22 cellular contexts compared by ENCODE assay signal in the genomic region with DNA sequence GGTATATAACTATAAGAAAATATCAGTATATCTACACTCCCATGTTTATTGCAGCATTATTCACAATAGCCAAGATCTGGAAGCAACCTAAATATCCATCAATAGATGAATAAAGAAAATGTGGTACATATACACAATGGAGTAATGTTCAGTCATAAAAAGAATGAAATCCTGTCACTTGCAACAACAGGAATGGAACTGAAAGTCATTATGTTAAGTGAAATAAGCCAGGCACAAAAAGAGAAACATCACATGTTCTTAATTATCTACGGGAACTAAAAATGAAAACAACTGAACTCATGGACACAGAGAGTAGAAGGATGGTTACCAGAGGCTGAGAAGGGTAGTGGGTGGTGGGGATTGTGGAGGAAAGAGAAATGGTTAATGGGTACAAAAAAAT.
A peak's percentile ranks its signal among the peaks of the same experiment; 100 is the strongest.
DNase-seq lines count a peak whose midpoint lies in the region; ATAC-seq and TF ChIP-seq lines count a peak whose summit lies in the region.
"Had no signal": no experiment of that assay in that cellular context is flagged by ENCODE, and none has a peak within 500 bp of the region (broad histone marks: within the 10 kb centered on the region; RNA-seq: fewer than 3 reads in every experiment).

No MANE protein-coding gene starts in this region.

- H3K4me3 Mint-ChIP-seq in progenitor cell of endocrine pancreas (ENCODE audit: low read depth) (no peak overlapping the region), mesothelial cell of epicardium (no peak overlapping the region)
- H3K4me3 Mint-ChIP-seq: CD14-positive monocyte; CD4-positive, alpha-beta memory T cell; HFFc6; IgD-negative memory B cell had no signal

- 5 to 13% methylated on average over 1 of the region's 1 CpG for WGBS in GM23248 (ENCODE audit: low coverage in 1 of 2, low lambda C conversion rate in 2 of 2, missing lambda C conversion rate in 2 of 2), 2 experiments

- TF ChIP-seq CTCF in AG10803 (conservative IDR thresholded peaks at IDR 0.05; ENCODE audit: low read length): no peak
- TF ChIP-seq CTCF in fibroblast of mammary gland (conservative IDR thresholded peaks at IDR 0.05; ENCODE audit: control insufficient read depth, insufficient read depth, low read depth, low read length): no peak
- no peak for TF ChIP-seq CTCF in progenitor cell of endocrine pancreas (IDR thresholded peaks at IDR 0.05; ENCODE audit: unreplicated experiment)
- TF ChIP-seq CTCF in mesothelial cell of epicardium (IDR thresholded peaks at IDR 0.05; ENCODE audit: unreplicated experiment): no peak

- no peak for ATAC-seq in GM18517 (IDR thresholded peaks at IDR 0.05; ENCODE audit: unreplicated experiment)
- ATAC-seq: A549, HCT116, HepG2 had no signal

- H3K9me3 Mint-ChIP-seq in progenitor cell of endocrine pancreas (ENCODE audit: low read depth) (peaks cover 15% of the 10 kb centered on the region), mesothelial cell of epicardium (peaks cover 30% of the 10 kb centered on the region)
- H3K9me3 Mint-ChIP-seq: HFFc6, IgD-negative memory B cell had no signal

- H3K79me2 ChIP-seq in GM23248 (ENCODE audit: insufficient read depth): no peaks in the 10 kb centered on the region

- H3K27ac Mint-ChIP-seq in progenitor cell of endocrine pancreas (peak overlapping the region; percentile 70), mesothelial cell of epicardium (no peak overlapping the region)
- H3K27ac Mint-ChIP-seq: CD14-positive monocyte; CD4-positive, alpha-beta memory T cell; HFFc6; IgD-negative memory B cell had no signal

- no peaks in the 10 kb centered on the region for H4K20me1 ChIP-seq in GM23248 (ENCODE audit: insufficient read depth)
- H4K20me1 ChIP-seq: BLaER1 had no signal

- H3K4me2 ChIP-seq in GM23248 (ENCODE audit: unreplicated experiment): no peak overlapping the region
- H3K4me2 ChIP-seq: A549, BLaER1 had no signal

- H3K27me3 Mint-ChIP-seq in progenitor cell of endocrine pancreas: no peaks in the 10 kb centered on the region
- H3K27me3 Mint-ChIP-seq in mesothelial cell of epicardium (ENCODE audit: low read depth): peaks cover 4% of the 10 kb centered on the region
- H3K27me3 Mint-ChIP-seq: IgD-negative memory B cell had no signal

- no peak overlapping the region for H3K27ac ChIP-seq in GM23248
- H3K27ac ChIP-seq: 22Rv1, A549, BLaER1 had no signal

- H3K9me2 ChIP-seq in GM23248 (ENCODE audit: insufficient read depth): no peaks in the 10 kb centered on the region

- H2AFZ ChIP-seq in GM23248: no peak overlapping the region; the same call in 1 of the 2 replicates

- H3K27me3 ChIP-seq in adipocyte (replicated peaks; ENCODE audit: control insufficient read depth, insufficient read depth, low read length): no peaks in the 10 kb centered on the region
- no peaks in the 10 kb centered on the region for H3K27me3 ChIP-seq in GM23248 (replicated peaks; ENCODE audit: insufficient read depth)
- H3K27me3 ChIP-seq: BLaER1 had no signal

- no peak overlapping the region for H3K9ac ChIP-seq in adipocyte (ENCODE audit: low read length)
- no peak overlapping the region for H3K9ac ChIP-seq in GM23248
- H3K9ac ChIP-seq: BLaER1 had no signal

- H3K4me3 ChIP-seq in AG10803 (ENCODE audit: low read length): no peak overlapping the region
- H3K4me3 ChIP-seq in adipocyte (ENCODE audit: low read length): no peak overlapping the region
- H3K4me3 ChIP-seq in fibroblast of mammary gland (ENCODE audit: control insufficient read depth, low read depth, low read length): no peak overlapping the region
- no peak overlapping the region for H3K4me3 ChIP-seq in GM23248
- H3K4me3 ChIP-seq: A549, BLaER1 had no signal

- H3K4me1 Mint-ChIP-seq in progenitor cell of endocrine pancreas (ENCODE audit: low read depth) (peaks cover 4% of the 10 kb centered on the region), mesothelial cell of epicardium (no peaks in the 10 kb centered on the region)
- H3K4me1 Mint-ChIP-seq: CD14-positive monocyte; CD4-positive, alpha-beta memory T cell; IgD-negative memory B cell had no signal

- H3K4me1 ChIP-seq in adipocyte (ENCODE audit: control insufficient read depth, insufficient read depth, low read length): no peaks in the 10 kb centered on the region
- H3K4me1 ChIP-seq in GM23248 (ENCODE audit: insufficient read depth): no peaks in the 10 kb centered on the region
- H3K4me1 ChIP-seq: A549, BLaER1 had no signal

- H3K36me3 ChIP-seq in adipocyte (ENCODE audit: control insufficient read depth, insufficient read depth, low read length, severe bottlenecking) (no peaks in the 10 kb centered on the region), GM23248 (ENCODE audit: low read depth) (no peaks in the 10 kb centered on the region)
- H3K36me3 ChIP-seq: BLaER1 had no signal

- DNase-seq in AG10803 (ENCODE audit: low read depth) (peak; percentile 12), adipocyte (ENCODE audit: low read depth) (peak; percentile 19), fibroblast of mammary gland (ENCODE audit: low read depth) (peak; percentile 26), progenitor cell of endocrine pancreas (ENCODE audit: low spot score, unreplicated experiment) (no peak), mesothelial cell of epicardium (ENCODE audit: low spot score in 2 of 2, unreplicated experiment in 2 of 2) (no peak), GM23248 (no peak)
- DNase-seq: CD4-positive, alpha-beta memory T cell; DMS153; DMS79; GDM1; GOT3; H7; HFFc6; KBM-7 had no signal

- peaks cover 2% of the 10 kb centered on the region for H3K36me3 Mint-ChIP-seq in progenitor cell of endocrine pancreas (ENCODE audit: insufficient read depth)
- H3K36me3 Mint-ChIP-seq in mesothelial cell of epicardium: no peaks in the 10 kb centered on the region
- H3K36me3 Mint-ChIP-seq: CD14-positive monocyte; CD4-positive, alpha-beta memory T cell; IgD-negative memory B cell had no signal

- H3K9me3 ChIP-seq in adipocyte (ENCODE audit: control insufficient read depth, low read length) (peaks cover 11% of the 10 kb centered on the region), GM23248 (ENCODE audit: low read depth) (no peaks in the 10 kb centered on the region)
- H3K9me3 ChIP-seq: A549 had no signal

- in situ Hi-C loops in GM23248 (cut with MboI): no loop called here

- H3F3A ChIP-seq in GM23248 (ENCODE audit: insufficient read depth): no peaks in the 10 kb centered on the region

Comparison
In these comparisons a context has a peak if more than half of its experiments do, and no peak if none do; other contexts are left out.
1. DNase-seq: peak in AG10803 (single experiment), adipocyte (single experiment) and fibroblast of mammary gland (single experiment); none in progenitor cell of endocrine pancreas (single experiment), mesothelial cell of epicardium (0 of 2) and GM23248 (single experiment).